1 cellular context compared by ENCODE assay signal in the genomic region with DNA sequence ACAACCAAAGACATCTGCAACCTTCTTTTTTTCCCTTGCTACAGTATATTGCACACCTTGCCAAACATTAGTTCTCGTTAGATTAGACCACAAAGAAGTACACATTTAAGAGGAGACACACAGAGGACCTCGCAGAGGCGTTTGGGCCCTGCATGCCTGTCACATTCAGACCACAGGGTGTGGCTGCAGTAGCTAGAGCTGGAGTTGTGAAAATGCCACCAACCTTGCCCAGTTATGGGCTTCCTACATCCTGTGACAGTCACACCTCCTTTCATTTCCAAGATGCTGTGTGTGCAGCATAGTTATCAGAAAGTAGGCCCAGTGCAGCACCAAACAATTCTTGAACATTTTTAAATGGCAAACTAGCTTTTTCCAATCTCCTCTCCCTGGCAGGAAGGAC.
TF ChIP-seq lines count a peak whose summit lies in the region.

No MANE protein-coding gene starts in this region.

TF ChIP-seq in GM23338, 12 proteins besides CTCF, POLR2A, EP300 and RAD21 (continued from another document):
- TF ChIP-seq, protein P1, sequence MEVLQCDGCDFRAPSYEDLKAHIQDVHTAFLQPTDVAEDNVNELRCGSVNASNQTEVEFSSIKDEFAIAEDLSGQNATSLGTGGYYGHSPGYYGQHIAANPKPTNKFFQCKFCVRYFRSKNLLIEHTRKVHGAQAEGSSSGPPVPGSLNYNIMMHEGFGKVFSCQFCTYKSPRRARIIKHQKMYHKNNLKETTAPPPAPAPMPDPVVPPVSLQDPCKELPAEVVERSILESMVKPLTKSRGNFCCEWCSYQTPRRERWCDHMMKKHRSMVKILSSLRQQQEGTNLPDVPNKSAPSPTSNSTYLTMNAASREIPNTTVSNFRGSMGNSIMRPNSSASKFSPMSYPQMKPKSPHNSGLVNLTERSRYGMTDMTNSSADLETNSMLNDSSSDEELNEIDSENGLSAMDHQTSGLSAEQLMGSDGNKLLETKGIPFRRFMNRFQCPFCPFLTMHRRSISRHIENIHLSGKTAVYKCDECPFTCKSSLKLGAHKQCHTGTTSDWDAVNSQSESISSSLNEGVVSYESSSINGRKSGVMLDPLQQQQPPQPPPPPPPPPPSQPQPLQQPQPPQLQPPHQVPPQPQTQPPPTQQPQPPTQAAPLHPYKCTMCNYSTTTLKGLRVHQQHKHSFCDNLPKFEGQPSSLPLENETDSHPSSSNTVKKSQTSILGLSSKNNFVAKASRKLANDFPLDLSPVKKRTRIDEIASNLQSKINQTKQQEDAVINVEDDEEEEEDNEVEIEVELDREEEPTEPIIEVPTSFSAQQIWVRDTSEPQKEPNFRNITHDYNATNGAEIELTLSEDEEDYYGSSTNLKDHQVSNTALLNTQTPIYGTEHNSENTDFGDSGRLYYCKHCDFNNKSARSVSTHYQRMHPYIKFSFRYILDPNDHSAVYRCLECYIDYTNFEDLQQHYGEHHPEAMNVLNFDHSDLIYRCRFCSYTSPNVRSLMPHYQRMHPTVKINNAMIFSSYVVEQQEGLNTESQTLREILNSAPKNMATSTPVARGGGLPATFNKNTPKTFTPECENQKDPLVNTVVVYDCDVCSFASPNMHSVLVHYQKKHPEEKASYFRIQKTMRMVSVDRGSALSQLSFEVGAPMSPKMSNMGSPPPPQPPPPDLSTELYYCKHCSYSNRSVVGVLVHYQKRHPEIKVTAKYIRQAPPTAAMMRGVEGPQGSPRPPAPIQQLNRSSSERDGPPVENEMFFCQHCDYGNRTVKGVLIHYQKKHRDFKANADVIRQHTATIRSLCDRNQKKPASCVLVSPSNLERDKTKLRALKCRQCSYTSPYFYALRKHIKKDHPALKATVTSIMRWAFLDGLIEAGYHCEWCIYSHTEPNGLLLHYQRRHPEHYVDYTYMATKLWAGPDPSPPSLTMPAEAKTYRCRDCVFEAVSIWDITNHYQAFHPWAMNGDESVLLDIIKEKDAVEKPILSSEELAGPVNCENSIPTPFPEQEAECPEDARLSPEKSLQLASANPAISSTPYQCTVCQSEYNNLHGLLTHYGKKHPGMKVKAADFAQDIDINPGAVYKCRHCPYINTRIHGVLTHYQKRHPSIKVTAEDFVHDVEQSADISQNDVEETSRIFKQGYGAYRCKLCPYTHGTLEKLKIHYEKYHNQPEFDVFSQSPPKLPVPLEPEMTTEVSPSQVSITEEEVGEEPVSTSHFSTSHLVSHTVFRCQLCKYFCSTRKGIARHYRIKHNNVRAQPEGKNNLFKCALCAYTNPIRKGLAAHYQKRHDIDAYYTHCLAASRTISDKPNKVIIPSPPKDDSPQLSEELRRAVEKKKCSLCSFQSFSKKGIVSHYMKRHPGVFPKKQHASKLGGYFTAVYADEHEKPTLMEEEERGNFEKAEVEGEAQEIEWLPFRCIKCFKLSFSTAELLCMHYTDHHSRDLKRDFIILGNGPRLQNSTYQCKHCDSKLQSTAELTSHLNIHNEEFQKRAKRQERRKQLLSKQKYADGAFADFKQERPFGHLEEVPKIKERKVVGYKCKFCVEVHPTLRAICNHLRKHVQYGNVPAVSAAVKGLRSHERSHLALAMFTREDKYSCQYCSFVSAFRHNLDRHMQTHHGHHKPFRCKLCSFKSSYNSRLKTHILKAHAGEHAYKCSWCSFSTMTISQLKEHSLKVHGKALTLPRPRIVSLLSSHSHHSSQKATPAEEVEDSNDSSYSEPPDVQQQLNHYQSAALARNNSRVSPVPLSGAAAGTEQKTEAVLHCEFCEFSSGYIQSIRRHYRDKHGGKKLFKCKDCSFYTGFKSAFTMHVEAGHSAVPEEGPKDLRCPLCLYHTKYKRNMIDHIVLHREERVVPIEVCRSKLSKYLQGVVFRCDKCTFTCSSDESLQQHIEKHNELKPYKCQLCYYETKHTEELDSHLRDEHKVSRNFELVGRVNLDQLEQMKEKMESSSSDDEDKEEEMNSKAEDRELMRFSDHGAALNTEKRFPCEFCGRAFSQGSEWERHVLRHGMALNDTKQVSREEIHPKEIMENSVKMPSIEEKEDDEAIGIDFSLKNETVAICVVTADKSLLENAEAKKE (CRISPR knock-in tag; IDR thresholded peaks at IDR 0.05), result no peak
- TF ChIP-seq, protein P2, sequence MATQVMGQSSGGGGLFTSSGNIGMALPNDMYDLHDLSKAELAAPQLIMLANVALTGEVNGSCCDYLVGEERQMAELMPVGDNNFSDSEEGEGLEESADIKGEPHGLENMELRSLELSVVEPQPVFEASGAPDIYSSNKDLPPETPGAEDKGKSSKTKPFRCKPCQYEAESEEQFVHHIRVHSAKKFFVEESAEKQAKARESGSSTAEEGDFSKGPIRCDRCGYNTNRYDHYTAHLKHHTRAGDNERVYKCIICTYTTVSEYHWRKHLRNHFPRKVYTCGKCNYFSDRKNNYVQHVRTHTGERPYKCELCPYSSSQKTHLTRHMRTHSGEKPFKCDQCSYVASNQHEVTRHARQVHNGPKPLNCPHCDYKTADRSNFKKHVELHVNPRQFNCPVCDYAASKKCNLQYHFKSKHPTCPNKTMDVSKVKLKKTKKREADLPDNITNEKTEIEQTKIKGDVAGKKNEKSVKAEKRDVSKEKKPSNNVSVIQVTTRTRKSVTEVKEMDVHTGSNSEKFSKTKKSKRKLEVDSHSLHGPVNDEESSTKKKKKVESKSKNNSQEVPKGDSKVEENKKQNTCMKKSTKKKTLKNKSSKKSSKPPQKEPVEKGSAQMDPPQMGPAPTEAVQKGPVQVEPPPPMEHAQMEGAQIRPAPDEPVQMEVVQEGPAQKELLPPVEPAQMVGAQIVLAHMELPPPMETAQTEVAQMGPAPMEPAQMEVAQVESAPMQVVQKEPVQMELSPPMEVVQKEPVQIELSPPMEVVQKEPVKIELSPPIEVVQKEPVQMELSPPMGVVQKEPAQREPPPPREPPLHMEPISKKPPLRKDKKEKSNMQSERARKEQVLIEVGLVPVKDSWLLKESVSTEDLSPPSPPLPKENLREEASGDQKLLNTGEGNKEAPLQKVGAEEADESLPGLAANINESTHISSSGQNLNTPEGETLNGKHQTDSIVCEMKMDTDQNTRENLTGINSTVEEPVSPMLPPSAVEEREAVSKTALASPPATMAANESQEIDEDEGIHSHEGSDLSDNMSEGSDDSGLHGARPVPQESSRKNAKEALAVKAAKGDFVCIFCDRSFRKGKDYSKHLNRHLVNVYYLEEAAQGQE (IDR thresholded peaks at IDR 0.05; ENCODE audit: unreplicated experiment), result no peak
- no peak for TF ChIP-seq EZH2phosphoT487 (IDR thresholded peaks at IDR 0.05; ENCODE audit: unreplicated experiment)
- TF ChIP-seq EZH2 (IDR thresholded peaks at IDR 0.05; ENCODE audit: low read depth, unreplicated experiment), result no peak
- no peak for TF ChIP-seq POLR2AphosphoS5 (IDR thresholded peaks at IDR 0.05; ENCODE audit: low read depth)
- TF ChIP-seq, protein P3, sequence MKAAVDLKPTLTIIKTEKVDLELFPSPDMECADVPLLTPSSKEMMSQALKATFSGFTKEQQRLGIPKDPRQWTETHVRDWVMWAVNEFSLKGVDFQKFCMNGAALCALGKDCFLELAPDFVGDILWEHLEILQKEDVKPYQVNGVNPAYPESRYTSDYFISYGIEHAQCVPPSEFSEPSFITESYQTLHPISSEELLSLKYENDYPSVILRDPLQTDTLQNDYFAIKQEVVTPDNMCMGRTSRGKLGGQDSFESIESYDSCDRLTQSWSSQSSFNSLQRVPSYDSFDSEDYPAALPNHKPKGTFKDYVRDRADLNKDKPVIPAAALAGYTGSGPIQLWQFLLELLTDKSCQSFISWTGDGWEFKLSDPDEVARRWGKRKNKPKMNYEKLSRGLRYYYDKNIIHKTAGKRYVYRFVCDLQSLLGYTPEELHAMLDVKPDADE (IDR thresholded peaks at IDR 0.05), result no peak
- no peak for TF ChIP-seq CREB1 (CRISPR knock-in tag; IDR thresholded peaks at IDR 0.05; ENCODE audit: low read depth)
- no peak for TF ChIP-seq ZNF331 (CRISPR knock-in tag; IDR thresholded peaks at IDR 0.05; ENCODE audit: low read depth)
